In genomic region chr17:27315322-27315721, GRCh38 we compare ENCODE assay signal across 11 cellular contexts.
DNase-seq lines count a peak whose midpoint lies in the region; ATAC-seq and TF ChIP-seq lines count a peak whose summit lies in the region.
"Had no signal": no experiment of that assay in that cellular context is flagged by ENCODE, and none has a peak within 500 bp of the region (broad histone marks: within the 10 kb centered on the region; RNA-seq: fewer than 3 reads in every experiment).

No MANE protein-coding gene starts in this region.

- no peak for ATAC-seq in GM21717 (IDR thresholded peaks at IDR 0.05; ENCODE audit: unreplicated experiment)

- peak; percentile 83 for DNase-seq in astrocyte of the cerebellum (ENCODE audit: low read depth)
- DNase-seq in iPS-NIHi11 (ENCODE audit: low spot score), result peak; percentile 30
- no peak for DNase-seq in central memory CD4-positive, alpha-beta T cell
- no peak for DNase-seq in NCI-H526 (lab: John Stamatoyannopoulos, UW)
- DNase-seq in activated T-cell treated with anti-CD3 and anti-CD28 coated beads, Interleukin-2, amount 50 U/mL, for 1 hour, result no peak
- DNase-seq: activated effector memory CD4-positive, alpha-beta T cell treated with Interleukin-2 at 50 U/mL for 16 hours; naive B cell; NCI-H1048 had no signal

- no peaks in the 10 kb centered on the region for H3K9me3 ChIP-seq in subcutaneous abdominal adipose tissue (ENCODE audit: control insufficient read depth in 5 of 5, low read length in 5 of 5)

- H3K27ac ChIP-seq in subcutaneous abdominal adipose tissue (ENCODE audit: low read depth, low read length), result peak overlapping the region; percentile 1

- peaks cover 41 to 79% (median 61%) of the 10 kb centered on the region in 5 donors for H3K36me3 ChIP-seq in subcutaneous abdominal adipose tissue (ENCODE audit: control insufficient read depth in 5 of 5, insufficient read depth in 5 of 5, low read length in 5 of 5)

- H3K4me3 ChIP-seq in astrocyte of the cerebellum (ENCODE audit: low read depth, low read length) (no peak overlapping the region), subcutaneous abdominal adipose tissue (ENCODE audit: low read depth in 1 of 5, low read length in 5 of 5) (no peak overlapping the region)

- TF ChIP-seq RAD21 in Ishikawa (IDR thresholded peaks at IDR 0.05; ENCODE audit: low read depth), result 0 out of 2 replicates have a peak, but pooled peaks have one; percentile 5

- no peak for TF ChIP-seq CTCF in astrocyte of the cerebellum (IDR thresholded peaks at IDR 0.05; ENCODE audit: low read depth, low read length, missing control alignments)

- H3K4me1 ChIP-seq in subcutaneous abdominal adipose tissue (ENCODE audit: control insufficient read depth in 5 of 5, insufficient read depth in 5 of 5, low read length in 5 of 5), result peaks cover 5 to 22% (median 21%) of the 10 kb centered on the region in 5 donors

- H3K27me3 ChIP-seq in subcutaneous abdominal adipose tissue (ENCODE audit: control insufficient read depth in 5 of 5, insufficient read depth in 4 of 5, low read length in 5 of 5), result no peaks in the 10 kb centered on the region

- in situ Hi-C loops in astrocyte of the cerebellum (cut with HindIII; ENCODE audit: low sequenced_read_pairs), result no loop called here

- H3K9ac ChIP-seq in subcutaneous abdominal adipose tissue (ENCODE audit: low read length in 5 of 5), result no peak overlapping the region

- peak; percentile 40; the same call in 1 of the 2 replicates for TF ChIP-seq EP300 in Ishikawa (IDR thresholded peaks at IDR 0.05; ENCODE audit: borderline replicate concordance)

TF ChIP-seq in Ishikawa, 13 proteins besides CTCF, POLR2A, EP300 and RAD21:
- no peak for TF ChIP-seq ZBTB7A (IDR thresholded peaks at IDR 0.05; ENCODE audit: low read depth)
- no peak for TF ChIP-seq REST (IDR thresholded peaks at IDR 0.05; ENCODE audit: low read depth)
- TF ChIP-seq, protein P1, sequence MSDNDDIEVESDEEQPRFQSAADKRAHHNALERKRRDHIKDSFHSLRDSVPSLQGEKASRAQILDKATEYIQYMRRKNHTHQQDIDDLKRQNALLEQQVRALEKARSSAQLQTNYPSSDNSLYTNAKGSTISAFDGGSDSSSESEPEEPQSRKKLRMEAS (IDR thresholded peaks at IDR 0.05), result peak; percentile 29; the same call in 1 of the 2 replicates
- TF ChIP-seq USF1 (IDR thresholded peaks at IDR 0.05), result no peak
- 0 out of 2 replicates have a peak, but pooled peaks have one; percentile 6 for TF ChIP-seq TEAD4 (IDR thresholded peaks at IDR 0.05)
- peak; percentile 87 for TF ChIP-seq NFIC (IDR thresholded peaks at IDR 0.05)
- TF ChIP-seq TAF1 (IDR thresholded peaks at IDR 0.05; ENCODE audit: low read depth), result no peak
- TF ChIP-seq CEBPB (IDR thresholded peaks at IDR 0.05), result no peak
- TF ChIP-seq TCF12 (IDR thresholded peaks at IDR 0.05; ENCODE audit: low read depth), result 0 out of 2 replicates have a peak, but pooled peaks have one; percentile 30
- TF ChIP-seq YY1 (IDR thresholded peaks at IDR 0.05; ENCODE audit: low read depth), result no peak
- no peak for TF ChIP-seq FOXM1 (IDR thresholded peaks at IDR 0.05; ENCODE audit: borderline replicate concordance, low read depth)
- TF ChIP-seq CREB1 (IDR thresholded peaks at IDR 0.05; ENCODE audit: low read depth), result no peak
- no peak for TF ChIP-seq EGR1 (IDR thresholded peaks at IDR 0.05)
TF ChIP-seq in Ishikawa: peak in this region for 4.

Comparison
In these comparisons a context has a peak if more than half of its experiments do, and no peak if none do; other contexts are left out.
1. DNase-seq: peak in astrocyte of the cerebellum (single experiment) and iPS-NIHi11 (single experiment); none in central memory CD4-positive, alpha-beta T cell (single experiment), NCI-H526 (0 of 2) and activated T-cell treated with anti-CD3 and anti-CD28 coated beads, Interleukin-2, amount 50 U/mL, for 1 hour (single experiment).